ENCODE assay signal across 9 cellular contexts in the genomic region with DNA sequence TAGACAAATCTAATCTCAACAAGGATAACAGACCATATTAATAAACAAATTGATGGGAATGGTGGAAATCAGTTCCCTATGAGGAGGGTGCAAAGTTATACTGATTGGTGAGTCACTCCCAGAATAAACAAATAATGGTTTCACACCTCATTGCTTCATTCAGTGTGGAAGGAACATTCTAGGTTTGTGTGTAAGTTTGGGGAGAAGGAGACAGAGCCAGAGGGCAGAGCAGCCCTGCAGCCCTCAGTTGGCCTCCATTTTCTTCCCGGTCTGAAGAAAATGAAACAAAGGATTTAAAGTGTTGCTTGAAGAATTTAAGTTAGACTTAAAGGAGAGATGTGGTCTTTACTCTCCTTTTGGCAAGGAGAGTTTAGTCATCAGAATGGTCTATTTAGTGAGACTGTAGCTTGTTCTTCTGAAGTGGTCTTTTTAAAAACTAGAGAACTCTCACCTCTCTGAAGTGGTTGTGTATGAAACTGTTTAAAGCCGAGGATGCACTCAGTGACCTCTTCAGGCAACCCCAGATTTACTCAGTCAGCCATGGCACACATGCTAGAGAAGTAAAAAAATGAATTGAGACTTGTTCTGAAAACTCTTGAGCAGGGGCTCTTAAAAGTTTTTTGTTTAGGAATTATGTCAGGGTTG. TPM values are rescaled to one million over a fixed set of nuclear protein-coding genes. Genes with fewer than 3 reads are reported as not detected.
A peak's percentile ranks its signal among the peaks of the same experiment; 100 is the strongest.
DNase-seq lines count a peak whose midpoint lies in the region; ATAC-seq and TF ChIP-seq lines count a peak whose summit lies in the region.
"Had no signal": no experiment of that assay in that cellular context is flagged by ENCODE, and none has a peak within 500 bp of the region (broad histone marks: within the 10 kb centered on the region; RNA-seq: fewer than 3 reads in every experiment).

No MANE protein-coding gene starts in this region.

- H3K18ac ChIP-seq in H9 (ENCODE audit: insufficient read length, low read depth, low read length) = no peak overlapping the region

- no peaks in the 10 kb centered on the region for H4K20me1 ChIP-seq in H9 (ENCODE audit: control insufficient read depth, insufficient read depth, insufficient read length)

- 40 to 72% methylated on average over 2 of the region's 2 CpGs for WGBS in lung, 2 donors
- no CpG with 5 or more reads among the region's 2 CpGs for WGBS in H9 (ENCODE audit: extremely low coverage, insufficient read length, low lambda C conversion rate)

- no peak overlapping the region for H4K8ac ChIP-seq in H9 (replicated peaks; ENCODE audit: insufficient read length, low read depth, low read length)

- no peak overlapping the region for H3K14ac ChIP-seq in H9 (ENCODE audit: insufficient read depth, low read length)

- H3K27me3 Mint-ChIP-seq in H9 (ENCODE audit: low read depth) = peaks cover 4% of the 10 kb centered on the region; the same call in 1 of the 2 replicates
- H3K27me3 Mint-ChIP-seq in progenitor cell of endocrine pancreas = peaks cover 24% of the 10 kb centered on the region

- no peak overlapping the region for H2BK5ac ChIP-seq in H9 (ENCODE audit: insufficient read length, low read length)

- H3T11ph ChIP-seq in H9 (ENCODE audit: low read length) = no peak overlapping the region

- no peak for TF ChIP-seq CTCF in lung (IDR thresholded peaks at IDR 0.05; ENCODE audit: control extremely low read depth, extremely low read depth)
- TF ChIP-seq CTCF in H9 (conservative IDR thresholded peaks at IDR 0.05) = no peak
- TF ChIP-seq CTCF in progenitor cell of endocrine pancreas (IDR thresholded peaks at IDR 0.05; ENCODE audit: unreplicated experiment) = no peak

- no peak overlapping the region for H4K91ac ChIP-seq in H9 (ENCODE audit: insufficient read length, low read depth, low read length)

- H3K36me3 ChIP-seq in lung (ENCODE audit: control insufficient read depth in 2 of 2, insufficient read depth in 2 of 2, low read length in 2 of 2) = peaks cover 0 to 3% of the 10 kb centered on the region in 2 donors
- H3K36me3 ChIP-seq: ovary had no signal

- no peak overlapping the region for H3K23ac ChIP-seq in H9 (ENCODE audit: insufficient read length, low read depth, low read length)

- no peaks in the 10 kb centered on the region for H3K4me1 ChIP-seq in lung (ENCODE audit: control insufficient read depth in 2 of 2, insufficient read depth in 2 of 2, low read length in 2 of 2)
- H3K4me1 ChIP-seq in H9 (ENCODE audit: insufficient read depth, low read length) = 0 out of 2 replicates have a peak, but pooled peaks cover 2% of the 10 kb centered on the region

- H3K27me3 ChIP-seq in lung (ENCODE audit: control insufficient read depth, insufficient read depth) (no peaks in the 10 kb centered on the region), H9 (ENCODE audit: insufficient read depth, low read length) (no peaks in the 10 kb centered on the region)
- H3K27me3 ChIP-seq: ovary had no signal

- H3K27ac ChIP-seq in lung (ENCODE audit: low read depth in 1 of 2, low read length in 1 of 2) = no peak overlapping the region
- H3K27ac ChIP-seq in H9 (ENCODE audit: insufficient read length, low read depth, low read length) = no peak overlapping the region
- H3K27ac ChIP-seq: ovary had no signal

- no peak overlapping the region for H3K56ac ChIP-seq in H9 (ENCODE audit: insufficient read length, low read depth, low read length)

- H3K9me3 Mint-ChIP-seq in H9 = no peaks in the 10 kb centered on the region
- H3K9me3 Mint-ChIP-seq in progenitor cell of endocrine pancreas (ENCODE audit: low read depth) = no peaks in the 10 kb centered on the region

- H3K9me3 ChIP-seq in lung (ENCODE audit: control insufficient read depth in 2 of 2, insufficient read depth in 1 of 2, low read length in 1 of 2) (no peaks in the 10 kb centered on the region), H9 (ENCODE audit: control insufficient read depth, low read depth, low read length) (no peaks in the 10 kb centered on the region)
- H3K9me3 ChIP-seq: ovary had no signal

- H3K4me2 ChIP-seq in H9 (ENCODE audit: insufficient read depth, insufficient read length, low read length) = no peak overlapping the region

- no peak for DNase-seq in lung (ENCODE audit: low spot score)
- no peak for DNase-seq in H9
- no peak for DNase-seq in HuH-7 (ENCODE audit: low spot score)
- DNase-seq in DMS 273 (lab: John Stamatoyannopoulos, UW; ENCODE audit: unreplicated experiment) = no peak
- DNase-seq in progenitor cell of endocrine pancreas (ENCODE audit: low spot score, unreplicated experiment) = no peak
- DNase-seq: ovary had no signal

- H3K4ac ChIP-seq in H9 (ENCODE audit: low read depth, low read length) = no peak overlapping the region

- H3K79me1 ChIP-seq in H9 (ENCODE audit: insufficient read depth, low read depth, low read length, poor library complexity, severe bottlenecking) = no peaks in the 10 kb centered on the region

- H3K79me2 ChIP-seq in H9 (ENCODE audit: insufficient read depth, low read length) = no peaks in the 10 kb centered on the region

- H3K23me2 ChIP-seq in H9 (ENCODE audit: insufficient read length, low read depth, low read length, poor library complexity, severe bottlenecking) = no peaks in the 10 kb centered on the region

- H3K4me3 Mint-ChIP-seq in H9 = no peak overlapping the region
- no peak overlapping the region for H3K4me3 Mint-ChIP-seq in progenitor cell of endocrine pancreas (ENCODE audit: low read depth)

- H4K5ac ChIP-seq in H9 (ENCODE audit: insufficient read length, low read depth, low read length) = no peak overlapping the region

- H2BK120ac ChIP-seq in H9 (ENCODE audit: low read depth, low read length, poor library complexity, severe bottlenecking) = no peak overlapping the region

- no peak overlapping the region for H3K27ac Mint-ChIP-seq in H9
- no peak overlapping the region for H3K27ac Mint-ChIP-seq in progenitor cell of endocrine pancreas

- H2BK12ac ChIP-seq in H9 (ENCODE audit: insufficient read length, low read depth, low read length) = no peak overlapping the region

- peak; percentile 74 for ATAC-seq in GM18499 (IDR thresholded peaks at IDR 0.05; ENCODE audit: insufficient read depth, unreplicated experiment)
- peak; percentile 70 for ATAC-seq in GM21529 (IDR thresholded peaks at IDR 0.05; ENCODE audit: unreplicated experiment)
- ATAC-seq in HG03565 (IDR thresholded peaks at IDR 0.05; ENCODE audit: unreplicated experiment) = peak; percentile 62
- peak; percentile 28 for ATAC-seq in lung (ENCODE audit: insufficient read depth, low FRiP score)

- no peak overlapping the region for H2BK20ac ChIP-seq in H9 (ENCODE audit: low read depth, low read length, poor library complexity, severe bottlenecking)

- no peak overlapping the region for H3K9ac ChIP-seq in H9 (ENCODE audit: extremely low read depth, insufficient read length, low read length)

- H3K4me1 Mint-ChIP-seq in H9 = peaks cover 10 to 18% of the 10 kb centered on the region in 2 experiments
- H3K4me1 Mint-ChIP-seq in progenitor cell of endocrine pancreas (ENCODE audit: low read depth) = no peaks in the 10 kb centered on the region

- no peak overlapping the region for H2AFZ ChIP-seq in H9 (ENCODE audit: low read length)

- H2AK5ac ChIP-seq in H9 (ENCODE audit: insufficient read length, low read length) = no peak overlapping the region

- no peaks in the 10 kb centered on the region for H3K36me3 Mint-ChIP-seq in H9 (ENCODE audit: insufficient read depth in 1 of 3, low read depth in 3 of 3)
- no peaks in the 10 kb centered on the region for H3K36me3 Mint-ChIP-seq in progenitor cell of endocrine pancreas (ENCODE audit: insufficient read depth)

- no peak overlapping the region for H3K4me3 ChIP-seq in lung
- H3K4me3 ChIP-seq: ovary had no signal

- no peak overlapping the region for H2BK15ac ChIP-seq in H9 (ENCODE audit: low read depth, low read length)

RNA-seq across cellular contexts. Expression of a gene that starts 27.2 kb away (rescaled TPM):
- total RNA-seq in lung (10 to 100 TPM; 20.7 to 37.8 TPM), H9 (2021) (0.48 and 0.98 TPM in 2 replicates), progenitor cell of endocrine pancreas (0.36 and 0.42 TPM in 2 replicates)
- 10 to 100 TPM in 1 of 2 donors, 1 to 10 TPM in 1; 4.0 to 16.3 TPM for polyA plus RNA-seq in lung

Comparison
In these comparisons a context has a peak if more than half of its experiments do, and no peak if none do; other contexts are left out.
1. RNA of a gene that starts 27.2 kb away (total RNA-seq): 20.7 to 37.8 TPM in lung; 0.48 to 0.98 TPM in H9 and 0.36 to 0.42 TPM in progenitor cell of endocrine pancreas; every median in the first group is over 10 times any median in the second.
2. Peak in every context shown above with its lines, with median percentiles within 50 percentile points of each other: ATAC-seq.